34 cellular contexts compared by ENCODE assay signal in the genomic region with DNA sequence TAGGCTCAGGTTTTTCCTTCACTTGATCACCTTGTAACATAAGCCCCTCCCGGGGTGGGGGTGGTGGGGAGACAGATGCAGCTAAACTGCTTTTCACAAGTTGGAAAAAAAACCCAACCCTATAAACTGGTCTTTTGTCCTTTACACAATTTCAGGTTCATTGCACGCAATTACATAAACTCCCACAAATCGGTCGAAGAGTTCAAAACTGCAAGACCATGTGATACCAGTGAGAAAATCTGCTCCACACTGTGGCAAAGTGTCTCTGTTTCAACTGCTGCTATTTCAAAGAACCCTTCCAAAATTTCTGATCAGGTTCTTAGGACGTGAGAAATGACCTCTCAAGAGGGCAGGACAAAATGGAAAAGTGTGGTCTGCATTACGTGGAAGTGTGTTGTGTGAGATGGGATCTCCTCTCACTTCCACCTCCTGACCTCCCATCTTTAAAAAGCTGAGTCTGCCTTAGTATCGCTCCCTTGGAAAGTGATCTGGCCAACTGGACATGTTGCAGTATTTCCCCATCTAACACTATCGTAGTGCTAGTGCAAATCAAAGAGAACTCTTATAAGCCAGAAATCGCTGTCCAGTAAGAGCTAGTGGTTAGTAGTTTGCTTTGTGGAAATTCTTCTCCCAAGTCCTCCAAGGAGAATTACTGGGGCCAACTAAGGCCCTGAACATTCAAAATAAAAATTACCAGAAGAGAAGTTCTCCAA. TPM values are rescaled to one million over a fixed set of nuclear protein-coding genes. Genes with fewer than 3 reads are reported as not detected.
DNase-seq lines count a peak whose midpoint lies in the region; ATAC-seq, FAIRE-seq and TF ChIP-seq lines count a peak whose summit lies in the region.
"Had no signal": no experiment of that assay in that cellular context is flagged by ENCODE, and none has a peak within 500 bp of the region (broad histone marks: within the 10 kb centered on the region; RNA-seq: fewer than 3 reads in every experiment).

No MANE protein-coding gene starts in this region.

- H3K27me3 ChIP-seq in WERI-Rb-1 (ENCODE audit: insufficient read depth, low read depth, severe bottlenecking) (peaks cover 3% of the 10 kb centered on the region), HepG2 (ENCODE audit: control insufficient read depth in 1 of 2, insufficient read depth in 2 of 2, low read length in 2 of 2) (peaks cover 9 to 48% of the 10 kb centered on the region in 2 experiments; a peak in 4 of 5 replicates), aorta (ENCODE audit: control insufficient read depth in 1 of 2, insufficient read depth in 2 of 2, low read length in 1 of 2) (no peaks in the 10 kb centered on the region)
- H3K27me3 ChIP-seq: BE2C, cardiac muscle cell, tibial artery had no signal

- peaks cover 17% of the 10 kb centered on the region for H3K4me1 Mint-ChIP-seq in activated naive CD8-positive, alpha-beta T cell (ENCODE audit: low read depth)
- H3K4me1 Mint-ChIP-seq in activated naive CD8-positive, alpha-beta T cell treated with anti-CD3 and anti-CD28 coated beads for 36 hours, result peaks cover 3% of the 10 kb centered on the region
- H3K4me1 Mint-ChIP-seq: immature natural killer cell, neural crest cell had no signal

- no peak overlapping the region for H2AFZ ChIP-seq in HepG2 (ENCODE audit: low read length)
- H2AFZ ChIP-seq: parathyroid adenoma had no signal

- no peaks in the 10 kb centered on the region for H4K20me1 ChIP-seq in HepG2 (ENCODE audit: insufficient read depth, low read length)

- no peak overlapping the region for H3K4me3 Mint-ChIP-seq in activated naive CD8-positive, alpha-beta T cell
- H3K4me3 Mint-ChIP-seq in activated naive CD8-positive, alpha-beta T cell treated with anti-CD3 and anti-CD28 coated beads for 36 hours, result no peak overlapping the region
- H3K4me3 Mint-ChIP-seq: immature natural killer cell, neural crest cell had no signal

- TF ChIP-seq CTCF in WERI-Rb-1 (IDR thresholded peaks at IDR 0.05; ENCODE audit: low read depth, low read length) (no peak), HepG2 (CRISPR knock-in tag; IDR thresholded peaks at IDR 0.05) (no peak)

- H3K27me3 Mint-ChIP-seq in activated naive CD8-positive, alpha-beta T cell, result no peaks in the 10 kb centered on the region
- H3K27me3 Mint-ChIP-seq in activated naive CD8-positive, alpha-beta T cell treated with anti-CD3 and anti-CD28 coated beads for 36 hours, result no peaks in the 10 kb centered on the region

- H3K36me3 ChIP-seq in WERI-Rb-1 (no peaks in the 10 kb centered on the region), HepG2 (replicated peaks in 1 of 2; ENCODE audit: control insufficient read depth in 1 of 2, insufficient read depth in 2 of 2, low read length in 2 of 2) (no peaks in the 10 kb centered on the region), aorta (ENCODE audit: control insufficient read depth in 1 of 2, insufficient read depth in 2 of 2, low read length in 1 of 2) (peaks cover 0 to 4% of the 10 kb centered on the region in 2 donors)
- H3K36me3 ChIP-seq: BE2C, cardiac muscle cell, HAP-1 had no signal

- POLR2A ChIA-PET in HepG2 (lab: Yijun Ruan, JAX), result no interaction called here

- no peak overlapping the region for H3K27ac ChIP-seq in WERI-Rb-1
- no peak overlapping the region for H3K27ac ChIP-seq in HepG2 (ENCODE audit: extremely low read length, insufficient read depth, low read length)
- H3K27ac ChIP-seq in aorta (ENCODE audit: low read depth in 1 of 2, low read length in 2 of 2), result no peak overlapping the region
- H3K27ac ChIP-seq: cardiac muscle cell, HL-60, parathyroid adenoma, tibial artery had no signal

- TF ChIP-seq EP300 in HepG2 (IDR thresholded peaks at IDR 0.05; ENCODE audit: low read depth in 2 of 2, low read length in 2 of 2) (no peak), HepG2 (CRISPR knock-in tag; IDR thresholded peaks at IDR 0.05; ENCODE audit: borderline replicate concordance) (no peak)

- no peaks in the 10 kb centered on the region for H3K9me3 Mint-ChIP-seq in activated naive CD8-positive, alpha-beta T cell (ENCODE audit: low read depth)
- H3K9me3 Mint-ChIP-seq in activated naive CD8-positive, alpha-beta T cell treated with anti-CD3 and anti-CD28 coated beads for 36 hours, result no peaks in the 10 kb centered on the region
- H3K9me3 Mint-ChIP-seq: activated naive CD4-positive, alpha-beta T cell treated with anti-CD3 and anti-CD28 coated beads, Interleukin-2, amount 50 U/mL, for 72 hours; activated T-helper 2 cell treated with anti-CD3 and anti-CD28 coated beads, Interferon-gamma antibody, Interleukin-2, Interleukin-4, amounts not matched to agents 10 μg/mL and 5 μg/mL and 100 μg/mL, durations not matched to agents 14 hours and 24 hours and 36 hours; immature natural killer cell; neural crest cell had no signal

- WGBS in HepG2 (ENCODE audit: low lambda C conversion rate), result 23% methylated on average over 9 of the region's 9 CpGs
- 93% methylated on average over 9 of the region's 9 CpGs for WGBS in aorta, 2 donors

- no peak for DNase-seq in activated naive CD8-positive, alpha-beta T cell treated with anti-CD3 and anti-CD28 coated beads for 36 hours
- peak; percentile 32 for DNase-seq in WERI-Rb-1
- DNase-seq in HepG2 (ENCODE audit: low spot score), result no peak
- no peak for DNase-seq in aorta
- DNase-seq in NCI-H187 treated with DMSO at 0.1 percent for 48 hours (lab: John Stamatoyannopoulos, UW), result no peak
- no peak for DNase-seq in MV-4-11 (lab: John Stamatoyannopoulos, UW)
- no peak for DNase-seq in NCI-H345 (lab: John Stamatoyannopoulos, UW)
- DNase-seq: activated CD4-positive, alpha-beta T cell treated with anti-CD3 and anti-CD28 coated beads, Interleukin-2, amount 50 U/mL, for 1 hour; activated CD4-positive, CD25-positive, alpha-beta regulatory T cell; BE2C; Caco-2; cortex of kidney; DMS53; effector memory CD4-positive, alpha-beta T cell; immature natural killer cell; Karpas-422; left colon; NCI-H1417 treated with DMSO at 0.1 percent for 48 hours; NCI-H2081; retina; small intestine; SW 1271; tibial artery had no signal

- in situ Hi-C loops in HepG2 (cut with HindIII; ENCODE audit: extremely low pct_ligation_motif_present, low pct_unique_long_range_greater_than_20kb), result no loop called here

- intact Hi-C loops in HepG2 (cut with micrococcal nuclease; ENCODE audit: unreplicated experiment) (no loop called here), aorta (cut with DNase I) (no loop called here)

- ATAC-seq in HepG2 (no peak), aorta (ENCODE audit: low FRiP score) (peak; percentile 76)
- ATAC-seq: activated naive CD4-positive, alpha-beta T cell treated with anti-CD3 and anti-CD28 coated beads, Interleukin-2, amount 50 U/mL, for 72 hours; left colon had no signal

- H3K4me3 ChIP-seq in WERI-Rb-1 (ENCODE audit: low read depth, low read length) (no peak overlapping the region), HepG2 (replicated peaks in 1 of 3; ENCODE audit: insufficient read depth in 1 of 3, low read depth in 2 of 3, low read length in 3 of 3) (no peak overlapping the region), aorta (ENCODE audit: low read length in 2 of 2) (no peak overlapping the region)
- H3K4me3 ChIP-seq: cardiac muscle cell, HAP-1, tibial artery had no signal

- no peak for FAIRE-seq in HepG2 (lab: Jason Lieb, UNC)
- FAIRE-seq: astrocyte, GM12892, RCC 7860, small intestine had no signal

- BruUV-seq in HepG2 (replicated peaks; lab: Mats Ljungman, UMichigan), result no TSS peak

- H3K9ac ChIP-seq in HepG2 (ENCODE audit: insufficient read depth, low read depth, low read length), result no peak overlapping the region
- H3K9ac ChIP-seq: parathyroid adenoma had no signal

- H3K9me3 ChIP-seq in WERI-Rb-1 (ENCODE audit: severe bottlenecking) (no peaks in the 10 kb centered on the region), HepG2 (ENCODE audit: low read length) (no peaks in the 10 kb centered on the region), aorta (ENCODE audit: control insufficient read depth, low read length) (no peaks in the 10 kb centered on the region)
- H3K9me3 ChIP-seq: BE2C, Caco-2, HAP-1, tibial artery had no signal

- no peak overlapping the region for H3K4me2 ChIP-seq in HepG2 (ENCODE audit: low read depth, low read length)

- no peak for TF ChIP-seq POLR2A in HepG2 (IDR thresholded peaks at IDR 0.05; ENCODE audit: insufficient read depth in 1 of 2, low read depth in 2 of 2, low read length in 2 of 2)

- CTCF ChIA-PET in HepG2 (lab: Yijun Ruan, JAX; ENCODE audit: low intra/inter-chr PET ratio, low total read pairs), result no interaction called here

- H3K36me3 Mint-ChIP-seq in activated naive CD8-positive, alpha-beta T cell, result no peaks in the 10 kb centered on the region
- H3K36me3 Mint-ChIP-seq in activated naive CD8-positive, alpha-beta T cell treated with anti-CD3 and anti-CD28 coated beads for 36 hours, result peaks cover 14% of the 10 kb centered on the region

- no peak for TF ChIP-seq RAD21 in HepG2 (CRISPR knock-in tag; IDR thresholded peaks at IDR 0.05)

- H3K27ac Mint-ChIP-seq in activated naive CD8-positive, alpha-beta T cell, result peak overlapping the region; percentile 41
- H3K27ac Mint-ChIP-seq in activated naive CD8-positive, alpha-beta T cell treated with anti-CD3 and anti-CD28 coated beads for 36 hours, result no peak overlapping the region
- H3K27ac Mint-ChIP-seq: activated T-helper 2 cell treated with anti-CD3 and anti-CD28 coated beads, Interferon-gamma antibody, Interleukin-2, Interleukin-4, amounts not matched to agents 10 μg/mL and 5 μg/mL and 100 μg/mL, durations not matched to agents 14 hours and 24 hours and 36 hours had no signal

- no peaks in the 10 kb centered on the region for H3K79me2 ChIP-seq in HepG2 (ENCODE audit: insufficient read depth, low read length)
- H3K79me2 ChIP-seq: parathyroid adenoma had no signal

- H3K4me1 ChIP-seq in HepG2 (ENCODE audit: insufficient read depth, low read length) (peaks cover 8% of the 10 kb centered on the region), aorta (ENCODE audit: control insufficient read depth in 1 of 2, insufficient read depth in 2 of 2, low read length in 2 of 2) (no peaks in the 10 kb centered on the region)
- H3K4me1 ChIP-seq: BE2C, Caco-2, HAP-1, parathyroid adenoma, tibial artery had no signal

RNA-seq across cellular contexts. Expression of a gene that starts 41.6 kb away (rescaled TPM):
- 10 to 100 TPM; 47.3 to 48.2 TPM for total RNA-seq in activated naive CD8-positive, alpha-beta T cell treated with anti-CD3 and anti-CD28 coated beads for 36 hours
- total RNA-seq in HepG2 (2016; rRNA removed; fragmentation: Illumina TruSeq; extraction: Trizol) (0.53 and 0.83 TPM in 2 replicates), aorta (10 to 100 TPM; 17.6 to 35.4 TPM)
- total RNA-seq in HepG2 (2016; cell fraction: cytosol; rRNA removed; fragmentation: Illumina TruSeq; extraction: Trizol; ENCODE audit: low read depth), result under 0.01 and 0.09 TPM in 2 replicates
- 0.61 and 0.86 TPM in 2 replicates for total RNA-seq in HepG2 (2016; cell fraction: insoluble cytoplasmic fraction; rRNA removed; fragmentation: Illumina TruSeq; extraction: Trizol)
- 0.25 and 0.31 TPM in 2 replicates for total RNA-seq in HepG2 (2016; cell fraction: membrane; rRNA removed; fragmentation: Illumina TruSeq; extraction: Trizol)
- 0.19 and 0.44 TPM in 2 replicates for total RNA-seq in HepG2 (2016; cell fraction: nucleus; rRNA removed; fragmentation: Illumina TruSeq; extraction: Trizol)
- polyA plus RNA-seq in HepG2 (2011; rRNA removed) (0.09 and 0.16 TPM in 2 replicates), aorta (10 to 100 TPM in 1 of 2 donors, 1 to 10 TPM in 1; 9.9 to 19.4 TPM)
- polyA plus RNA-seq in HepG2 (2011; cell fraction: cytosol; rRNA removed), result 0.09 and 0.10 TPM in 2 replicates
- 0.11 and 0.19 TPM in 2 replicates for polyA plus RNA-seq in HepG2 (2011; cell fraction: nucleus; rRNA removed)
- polyA plus RNA-seq in HepG2 (2012), result 0.05 and 0.08 TPM in 2 replicates
- polyA plus RNA-seq in HepG2 (2016; cell fraction: cytosol; fragmentation: Illumina TruSeq; extraction: Trizol; ENCODE audit: low read depth), result 0.06 and 0.08 TPM in 2 replicates
- 0.59 and 0.73 TPM in 2 replicates for polyA plus RNA-seq in HepG2 (2016; cell fraction: insoluble cytoplasmic fraction; fragmentation: Illumina TruSeq; extraction: Trizol; ENCODE audit: low read depth)
- 0.10 and 0.11 TPM in 2 replicates for polyA plus RNA-seq in HepG2 (2016; cell fraction: membrane; fragmentation: Illumina TruSeq; extraction: Trizol; ENCODE audit: low read depth)
- polyA plus RNA-seq in HepG2 (2016; cell fraction: nucleus; fragmentation: Illumina TruSeq; extraction: Trizol; ENCODE audit: insufficient read depth, low read depth), result 0.48 and 0.55 TPM in 2 replicates
- polyA minus RNA-seq in HepG2 (2011; rRNA and poly(A)+ RNA removed; ENCODE audit: low replicate concordance), result 0.06 TPM in 1 of 2 replicates, not detected in the other
- polyA minus RNA-seq in HepG2 (2011; cell fraction: cytosol; rRNA and poly(A)+ RNA removed), result 0.10 TPM in 1 of 2 replicates, not detected in the other
- polyA minus RNA-seq in HepG2 (2011; cell fraction: nucleus; rRNA and poly(A)+ RNA removed), result 0.12 and 0.13 TPM in 2 replicates

Comparison
In these comparisons a context has a peak if more than half of its experiments do, and no peak if none do; other contexts are left out.
1. RNA of a gene that starts 41.6 kb away (total RNA-seq): 47.3 to 48.2 TPM in activated naive CD8-positive, alpha-beta T cell treated with anti-CD3 and anti-CD28 coated beads for 36 hours and 17.6 to 35.4 TPM in aorta; under 0.01 to 0.86 TPM in HepG2; every median in the first group is over 4 times any median in the second.